Comparison of ENCODE assay signal across 2 cellular contexts in genomic region chr7:103727982-103728610, GRCh38.
A peak's percentile ranks its signal among the peaks of the same experiment; 100 is the strongest.
TF ChIP-seq lines count a peak whose summit lies in the region.

No MANE protein-coding gene starts in this region.

TF ChIP-seq in HepG2, 621 proteins besides CTCF, POLR2A, EP300 and RAD21:
- TF ChIP-seq ZNF75D (CRISPR knock-in tag; IDR thresholded peaks at IDR 0.05; ENCODE audit: borderline replicate concordance) (no peak), RBM22 (optimal IDR thresholded peaks at IDR 0.05; ENCODE audit: low read length) (peak; percentile 76)
TF ChIP-seq in HepG2: peak in this region for 1.

TF ChIP-seq in WTC11, 78 proteins besides CTCF, POLR2A, EP300 and RAD21:
- TF ChIP-seq ARID4B (CRISPR knock-in tag; IDR thresholded peaks at IDR 0.05; ENCODE audit: borderline replicate concordance), result no peak
- no peak for TF ChIP-seq ZNF671 (CRISPR knock-in tag; IDR thresholded peaks at IDR 0.05)
- TF ChIP-seq TEAD1 (CRISPR knock-in tag; IDR thresholded peaks at IDR 0.05), result no peak
- TF ChIP-seq MAX (CRISPR knock-in tag; IDR thresholded peaks at IDR 0.05), result no peak
- TF ChIP-seq ZNF512 (CRISPR knock-in tag; IDR thresholded peaks at IDR 0.05; ENCODE audit: borderline replicate concordance), result no peak
- no peak for TF ChIP-seq IRF2 (CRISPR knock-in tag; IDR thresholded peaks at IDR 0.05; ENCODE audit: borderline replicate concordance, low read depth)
- no peak for TF ChIP-seq GABPB1 (CRISPR knock-in tag; IDR thresholded peaks at IDR 0.05)
- no peak for TF ChIP-seq AR (CRISPR knock-in tag; IDR thresholded peaks at IDR 0.05)
- TF ChIP-seq ZBTB43 (CRISPR knock-in tag; IDR thresholded peaks at IDR 0.05), result no peak
- no peak for TF ChIP-seq FOXK1 (CRISPR knock-in tag; IDR thresholded peaks at IDR 0.05)
- no peak for TF ChIP-seq ZNF425 (CRISPR knock-in tag; conservative IDR thresholded peaks at IDR 0.05)
- no peak for TF ChIP-seq SMAD3 (CRISPR knock-in tag; IDR thresholded peaks at IDR 0.05; ENCODE audit: borderline replicate concordance)
- TF ChIP-seq STAT6 (CRISPR knock-in tag; conservative IDR thresholded peaks at IDR 0.05; ENCODE audit: low read depth), result no peak
- no peak for TF ChIP-seq ZNF263 (CRISPR knock-in tag; IDR thresholded peaks at IDR 0.05; ENCODE audit: low read depth)
- TF ChIP-seq FOXP1 (CRISPR knock-in tag; IDR thresholded peaks at IDR 0.05; ENCODE audit: borderline replicate concordance), result no peak
- TF ChIP-seq CBFB (CRISPR knock-in tag; IDR thresholded peaks at IDR 0.05; ENCODE audit: low read depth), result no peak
- TF ChIP-seq ESRRA (CRISPR knock-in tag; IDR thresholded peaks at IDR 0.05; ENCODE audit: borderline replicate concordance), result no peak
- no peak for TF ChIP-seq CREM (CRISPR knock-in tag; IDR thresholded peaks at IDR 0.05)
TF ChIP-seq in WTC11: peak in this region for 0.
